10 cellular contexts compared by ENCODE assay signal in genomic region chr22:16651217-16651616, GRCh38. TPM values are rescaled to one million over a fixed set of nuclear protein-coding genes. Genes with fewer than 3 reads are reported as not detected.
"Had no signal": no experiment of that assay in that cellular context is flagged by ENCODE, and none has a peak within 500 bp of the region (broad histone marks: within the 10 kb centered on the region; RNA-seq: fewer than 3 reads in every experiment).

No MANE protein-coding gene starts in this region.

- H3K4me1 ChIP-seq: HAP-1 had no signal

- ATAC-seq: HCT116, HepG2 had no signal

- H3K9me3 ChIP-seq: HAP-1 had no signal

- H3K4me3 ChIP-seq: HAP-1 had no signal

- DNase-seq: GOT3, H7, HFFc6, KG1 had no signal

- H3K27ac ChIP-seq: HL-60 had no signal

RNA-seq across cellular contexts. Expression of gene CCT8L2, which starts 58.6 kb away (rescaled TPM):
- total RNA-seq: H4, H7, HepG2, HFFc6, HT1080 had no signal
